ENCODE assay signal across 8 cellular contexts in the genomic region with DNA sequence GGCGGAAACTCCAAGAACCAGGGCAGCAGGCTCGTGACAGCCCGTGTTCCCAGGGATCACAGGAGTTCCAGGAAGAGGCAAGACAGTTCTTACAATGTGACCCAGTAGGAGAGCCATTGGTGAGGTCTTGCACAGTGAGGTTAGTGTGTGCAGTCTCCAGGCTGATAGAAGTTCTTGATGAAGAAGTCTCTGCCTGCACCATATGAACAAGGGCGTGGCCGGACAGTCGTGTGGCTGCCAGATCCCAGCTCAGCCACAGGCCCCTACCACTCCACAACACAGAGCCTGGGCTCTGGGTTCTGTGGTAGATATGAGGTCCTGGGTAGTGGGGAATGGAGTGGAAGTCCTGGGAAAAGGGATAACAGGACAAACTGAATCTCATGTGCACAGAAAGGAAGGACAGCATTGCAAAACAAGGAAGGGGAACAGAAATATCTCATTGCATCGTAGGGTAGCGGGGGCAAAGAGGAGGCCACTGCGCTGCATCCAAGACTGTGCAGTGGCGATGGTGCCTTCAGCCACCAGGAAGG.
DNase-seq lines count a peak whose midpoint lies in the region; ATAC-seq and TF ChIP-seq lines count a peak whose summit lies in the region.

No MANE protein-coding gene starts in this region.

- TF ChIP-seq POLR2A in spleen (IDR thresholded peaks at IDR 0.05) = no peak

- H3K9ac ChIP-seq in iPS-20b (ENCODE audit: low read depth, low read length) = peak overlapping the region; percentile 81

- H3K27ac ChIP-seq in Panc1 (ENCODE audit: low read length) (peak overlapping the region; percentile 84), iPS-20b (ENCODE audit: low read length) (no peak overlapping the region), spleen (peak overlapping the region; percentile 96 to 99 (median 97))

- H3K27me3 Mint-ChIP-seq in brain = peaks cover 11% of the 10 kb centered on the region

- H3K4me3 ChIP-seq in HAP-1 (peak overlapping the region; percentile 48), Panc1 (ENCODE audit: low read depth in 2 of 2, low read length in 2 of 2) (peak overlapping the region; percentile 69 to 84), iPS-20b (ENCODE audit: low read length) (peak overlapping the region; percentile 70), spleen (peak overlapping the region; percentile 55 to 80 (median 66))

- no peaks in the 10 kb centered on the region for H3K36me3 Mint-ChIP-seq in brain

- H3K9me3 ChIP-seq in HAP-1 (no peaks in the 10 kb centered on the region), Panc1 (ENCODE audit: control insufficient read depth, insufficient read depth, low read depth, low read length) (no peaks in the 10 kb centered on the region; the same call in 1 of the 2 replicates), iPS-20b (ENCODE audit: insufficient read depth, low read depth, low read length) (no peaks in the 10 kb centered on the region), spleen (peaks cover 0 to 6% (median 0%) of the 10 kb centered on the region in 8 donors)

- peak overlapping the region; percentile 91 to 97 (median 96) for H3K27ac Mint-ChIP-seq in brain

- POLR2A ChIA-PET in Panc1 (lab: Charles Lee) = no interaction called here

- H3K4me3 Mint-ChIP-seq in brain = peak overlapping the region; percentile 83 to 92 (median 88)

- CTCF ChIA-PET in Panc1 (lab: Charles Lee) = no interaction called here

- peaks cover 5 to 11% (median 9%) of the 10 kb centered on the region in 5 experiments for H3K9me3 Mint-ChIP-seq in brain

- 31 to 37% (median 36%) methylated on average over 10 of the region's 10 CpGs for WGBS in spleen, 5 donors

- no peaks in the 10 kb centered on the region for H3K27me3 ChIP-seq in HAP-1 (ENCODE audit: low read depth)
- no peaks in the 10 kb centered on the region for H3K27me3 ChIP-seq in Panc1 (ENCODE audit: control insufficient read depth, insufficient read depth, low read length)
- peaks cover 6% of the 10 kb centered on the region; the same call in 1 of the 2 replicates for H3K27me3 ChIP-seq in iPS-20b (ENCODE audit: insufficient read depth, low read length)
- no peaks in the 10 kb centered on the region for H3K27me3 ChIP-seq in spleen (replicated peaks in 1 of 7)

- H3K4me1 ChIP-seq in HAP-1 (peaks cover 6% of the 10 kb centered on the region), Panc1 (ENCODE audit: control insufficient read depth, insufficient read depth, low read length) (peaks cover 14% of the 10 kb centered on the region), iPS-20b (ENCODE audit: insufficient read depth, low read length) (peaks cover 4% of the 10 kb centered on the region; the same call in 1 of the 2 replicates), spleen (peaks cover 15 to 43% (median 27%) of the 10 kb centered on the region in 6 donors)

- in situ Hi-C loops in HAP-1 (cut with MboI; ENCODE audit: low sequenced_read_pairs) (no loop called here), Panc1 (cut with HindIII; ENCODE audit: low pct_unique_long_range_greater_than_20kb, low sequenced_read_pairs) (no loop called here)

- ATAC-seq in Panc1 (peak; percentile 41), HG03457 (IDR thresholded peaks at IDR 0.05; ENCODE audit: unreplicated experiment) (no peak)

- intact Hi-C loops in Panc1 (cut with micrococcal nuclease; ENCODE audit: unreplicated experiment) = loop anchor here (5.0 kb wide), 1 partner anchor 267 kb away; no protein-coding TSS in a partner anchor
- intact Hi-C loops in spleen (cut with DNase I; ENCODE audit: low total_unique reads) = loop anchor here (5.0 to 10.0 kb wide), 2 partner anchors 61 to 113 kb away; a partner anchor contains a TSS

- H3K36me3 ChIP-seq in HAP-1 (replicated peaks) (no peaks in the 10 kb centered on the region), Panc1 (ENCODE audit: control insufficient read depth, insufficient read depth, low read length) (no peaks in the 10 kb centered on the region), iPS-20b (ENCODE audit: insufficient read depth, low read depth, low read length) (no peaks in the 10 kb centered on the region), spleen (no peaks in the 10 kb centered on the region)

- H3K4me1 Mint-ChIP-seq in brain = peaks cover 40% of the 10 kb centered on the region

- no TSS peak for BruUV-seq in Panc1 (replicated peaks; lab: Mats Ljungman, UMichigan)

- DNase-seq in CMK (ENCODE audit: low read depth) = peak; percentile 67
- DNase-seq in HAP-1 (ENCODE audit: low spot score in 2 of 2) = peak in 1 of 2 experiments; percentile 22
- no peak for DNase-seq in Panc1 (ENCODE audit: low read depth, low spot score)
- DNase-seq in spleen = peak; percentile 81
- DNase-seq in NCI-H1436 treated with DMSO at 0.1 percent for 48 hours (lab: John Stamatoyannopoulos, UW) = no peak

- TF ChIP-seq CTCF in Panc1 (IDR thresholded peaks at IDR 0.05) (no peak), brain (conservative IDR thresholded peaks at IDR 0.05) (no peak), spleen (IDR thresholded peaks at IDR 0.05 in 8 of 11, conservative IDR thresholded peaks at IDR 0.05 in 3 of 11) (no peak)

Comparison
In these comparisons a context has a peak if more than half of its experiments do, and no peak if none do; other contexts are left out.
1. DNase-seq: peak in CMK (single experiment) and spleen (single experiment); none in Panc1 (single experiment) and NCI-H1436 treated with DMSO at 0.1 percent for 48 hours (single experiment).
2. Peak in every context shown above with its lines, with median percentiles within 50 percentile points of each other: H3K4me3 ChIP-seq.